In the genomic region with DNA sequence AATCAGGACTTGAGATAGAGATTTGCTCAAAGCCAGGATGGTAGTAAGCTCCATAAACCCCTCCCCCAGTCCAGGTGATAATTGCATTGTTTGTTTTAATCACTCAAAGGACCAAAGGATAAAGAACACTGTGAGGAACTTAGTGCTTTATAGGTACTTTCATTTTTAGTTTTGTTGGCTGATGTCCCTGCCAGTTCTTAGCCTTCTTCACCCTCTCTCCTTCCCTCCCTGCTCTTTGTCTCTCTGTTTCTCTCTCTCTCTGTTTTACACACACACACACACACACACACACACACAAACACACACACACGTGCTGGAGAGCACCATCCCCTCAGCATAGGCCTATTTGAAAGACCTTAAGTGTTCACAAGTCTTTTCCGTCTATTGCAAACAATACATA, we compare ENCODE assay signal across 13 cellular contexts. TPM values are rescaled to one million over a fixed set of nuclear protein-coding genes. Genes with fewer than 3 reads are reported as not detected.
DNase-seq lines count a peak whose midpoint lies in the region; ATAC-seq, FAIRE-seq and TF ChIP-seq lines count a peak whose summit lies in the region.
"Had no signal": no experiment of that assay in that cellular context is flagged by ENCODE, and none has a peak within 500 bp of the region (broad histone marks: within the 10 kb centered on the region; RNA-seq: fewer than 3 reads in every experiment).

No MANE protein-coding gene starts in this region.

- peak overlapping the region; percentile 82 for H3K27ac Mint-ChIP-seq in activated T-helper 17 cell treated with anti-CD3 and anti-CD28 coated beads, Interleukin-2, amount 50 U/mL, for 72 hours
- H3K27ac Mint-ChIP-seq in nephron, result peak overlapping the region; percentile 12 to 49 (median 37)
- H3K27ac Mint-ChIP-seq: activated CD8-positive, alpha-beta memory T cell treated with anti-CD3 and anti-CD28 coated beads, Interleukin-2, amount 10 ng/mL, durations not matched to agents 7 days and 5 days had no signal

- TF ChIP-seq CTCF in nephron (IDR thresholded peaks at IDR 0.05; ENCODE audit: unreplicated experiment in 3 of 3) (no peak), foreskin keratinocyte (conservative IDR thresholded peaks at IDR 0.05) (no peak)

- H3K4me1 Mint-ChIP-seq in activated T-helper 17 cell treated with anti-CD3 and anti-CD28 coated beads, Interleukin-2, amount 50 U/mL, for 72 hours, result peaks cover 45% of the 10 kb centered on the region
- H3K4me1 Mint-ChIP-seq in nephron, result peaks cover 76% of the 10 kb centered on the region

- no peaks in the 10 kb centered on the region for H3K27me3 Mint-ChIP-seq in activated T-helper 17 cell treated with anti-CD3 and anti-CD28 coated beads, Interleukin-2, amount 50 U/mL, for 72 hours
- H3K27me3 Mint-ChIP-seq in nephron (ENCODE audit: low read depth), result peaks cover 3% of the 10 kb centered on the region

- ATAC-seq in activated T-helper 17 cell treated with anti-CD3 and anti-CD28 coated beads, Interleukin-2, amount 50 U/mL, for 72 hours (replicated peaks), result no peak
- ATAC-seq in HG03520 (IDR thresholded peaks at IDR 0.05; ENCODE audit: unreplicated experiment), result no peak
- ATAC-seq in foreskin keratinocyte, result no peak
- ATAC-seq: activated CD8-positive, alpha-beta memory T cell treated with anti-CD3 and anti-CD28 coated beads, Interleukin-2, amount 10 ng/mL, durations not matched to agents 7 days and 5 days had no signal

- DNase-seq in NCI-H1417 (lab: John Stamatoyannopoulos, UW) (peak in 2 of 3 experiments; percentile 27 to 76), NCI-H1417 treated with DMSO at 0.1 percent for 48 hours (lab: John Stamatoyannopoulos, UW) (no peak), GM12891 (ENCODE audit: insufficient read length, low spot score) (no peak), foreskin keratinocyte (no peak), pons (ENCODE audit: low spot score) (no peak)
- DNase-seq: activated CD8-positive, alpha-beta memory T cell treated with anti-CD3 and anti-CD28 coated beads, Interleukin-2, amount 10 ng/mL, durations not matched to agents 7 days and 5 days; GM23248; SW 1271 had no signal

- TF ChIP-seq POLR2A in GM12891 (IDR thresholded peaks at IDR 0.05; ENCODE audit: low read depth, low read length), result no peak

- H3K36me3 Mint-ChIP-seq in activated T-helper 17 cell treated with anti-CD3 and anti-CD28 coated beads, Interleukin-2, amount 50 U/mL, for 72 hours (ENCODE audit: low read depth), result no peaks in the 10 kb centered on the region
- H3K36me3 Mint-ChIP-seq in nephron (ENCODE audit: low read depth), result no peaks in the 10 kb centered on the region
- H3K36me3 Mint-ChIP-seq: activated CD8-positive, alpha-beta memory T cell treated with anti-CD3 and anti-CD28 coated beads, Interleukin-2, amount 10 ng/mL, durations not matched to agents 7 days and 5 days had no signal

- H3K9me3 Mint-ChIP-seq in activated T-helper 17 cell treated with anti-CD3 and anti-CD28 coated beads, Interleukin-2, amount 50 U/mL, for 72 hours, result no peaks in the 10 kb centered on the region
- H3K9me3 Mint-ChIP-seq in nephron, result no peaks in the 10 kb centered on the region

- H3K27ac ChIP-seq in foreskin keratinocyte, result no peak overlapping the region
- H3K27ac ChIP-seq: cardiac muscle cell, GM23248 had no signal

- no peaks in the 10 kb centered on the region for H3K4me1 ChIP-seq in foreskin keratinocyte

- peaks cover 2% of the 10 kb centered on the region for H3K27me3 ChIP-seq in foreskin keratinocyte

- H3K4me3 Mint-ChIP-seq in activated T-helper 17 cell treated with anti-CD3 and anti-CD28 coated beads, Interleukin-2, amount 50 U/mL, for 72 hours, result peak overlapping the region; percentile 75
- peak overlapping the region in 2 of 3 experiments; percentile 5 to 8 for H3K4me3 Mint-ChIP-seq in nephron
- H3K4me3 Mint-ChIP-seq: activated CD8-positive, alpha-beta memory T cell treated with anti-CD3 and anti-CD28 coated beads, Interleukin-2, amount 10 ng/mL, durations not matched to agents 7 days and 5 days had no signal

- FAIRE-seq in GM12891 (lab: Jason Lieb, UNC), result peak; percentile 76
- FAIRE-seq: keratinocyte had no signal

TF ChIP-seq in GM12891, 5 proteins besides CTCF, POLR2A, EP300 and RAD21:
- TF ChIP-seq PAX5 (IDR thresholded peaks at IDR 0.05; ENCODE audit: insufficient read depth, low read length, severe bottlenecking), result no peak
- TF ChIP-seq SPI1 (IDR thresholded peaks at IDR 0.05; ENCODE audit: low read depth, low read length), result no peak
- TF ChIP-seq TAF1 (IDR thresholded peaks at IDR 0.05; ENCODE audit: low read depth, low read length), result no peak
- no peak for TF ChIP-seq POLR2AphosphoS5 (IDR thresholded peaks at IDR 0.05; ENCODE audit: low read depth, low read length)
- no peak for TF ChIP-seq POU2F2 (IDR thresholded peaks at IDR 0.05; ENCODE audit: low read depth, low read length)

RNA-seq across cellular contexts. Expression of a gene that starts 5.2 kb away (rescaled TPM):
- 3.0 TPM for polyA plus RNA-seq in GM12891 (2012; ENCODE audit: low read depth, missing spikeins)
- 10 to 100 TPM in 1 of 2 donors, 1 to 10 TPM in 1; 7.0 to 10.8 TPM for total RNA-seq in activated T-helper 17 cell treated with anti-CD3 and anti-CD28 coated beads, Interleukin-2, amount 50 U/mL, for 72 hours
- total RNA-seq in foreskin keratinocyte, result 0.21 and 0.48 TPM in 2 replicates
- polyA plus RNA-seq in foreskin keratinocyte, result 0.04 and 0.19 TPM in 2 replicates

Comparison
In these comparisons a context has a peak if more than half of its experiments do, and no peak if none do; other contexts are left out.
1. DNase-seq: peak in NCI-H1417 (2 of 3); none in NCI-H1417 treated with DMSO at 0.1 percent for 48 hours (single experiment), GM12891 (single experiment), foreskin keratinocyte (0 of 2) and pons (single experiment).